ENCODE assay signal across 17 cellular contexts in genomic region chrX:130300010-130300282, GRCh38.
"Had no signal": no experiment of that assay in that cellular context is flagged by ENCODE, and none has a peak within 500 bp of the region (broad histone marks: within the 10 kb centered on the region; RNA-seq: fewer than 3 reads in every experiment).

No MANE protein-coding gene starts in this region.

- H3K27ac ChIP-seq: cardiac muscle cell, esophagus muscularis mucosa, upper lobe of right lung had no signal

- H3K4me3 ChIP-seq: cardiac muscle cell, esophagus muscularis mucosa, upper lobe of right lung had no signal

- H3K4me1 ChIP-seq: upper lobe of right lung had no signal

- H3K36me3 ChIP-seq: cardiac muscle cell, esophagus muscularis mucosa, upper lobe of right lung had no signal

- H3K9me3 ChIP-seq: esophagus muscularis mucosa, upper lobe of right lung had no signal

- H3K27me3 ChIP-seq: cardiac muscle cell, esophagus muscularis mucosa, upper lobe of right lung had no signal

- DNase-seq: activated B cell treated with CpG ODN at 0.5 μM for 24 hours; activated CD4-positive, alpha-beta memory T cell treated with anti-CD3 and anti-CD28 coated beads for 36 hours; activated CD4-positive, alpha-beta T cell treated with anti-CD3 and anti-CD28 coated beads for 4 hours; activated naive CD8-positive, alpha-beta T cell treated with anti-CD3 and anti-CD28 coated beads for 36 hours; activated T-cell treated with anti-CD3 and anti-CD28 coated beads for 4 hours; amniotic stem cell; effector memory CD4-positive, alpha-beta T cell; mesenchymal stem cell; naive thymus-derived CD8-positive, alpha-beta T cell; stimulated activated CD4-positive, alpha-beta T cell treated with anti-CD3 and anti-CD28 coated beads, Interleukin-12 subunit alpha, Interleukin-12 subunit beta, amount 100 ng/mL, for 4 hours; stimulated activated CD4-positive, alpha-beta T cell treated with anti-CD3 and anti-CD28 coated beads, Interleukin-1b, Interleukin-23, amount 100 ng/mL, for 48 hours; stimulated activated CD8-positive, alpha-beta memory T cell treated with anti-CD3 and anti-CD28 coated beads, Interleukin-4, amount 100 ng/mL, for 48 hours; stimulated activated naive CD4-positive, alpha-beta T cell; T-helper 9 cell; upper lobe of right lung had no signal

- ATAC-seq: naive thymus-derived CD8-positive, alpha-beta T cell; upper lobe of right lung had no signal
